Comparison of ENCODE assay signal across 12 cellular contexts in the genomic region with DNA sequence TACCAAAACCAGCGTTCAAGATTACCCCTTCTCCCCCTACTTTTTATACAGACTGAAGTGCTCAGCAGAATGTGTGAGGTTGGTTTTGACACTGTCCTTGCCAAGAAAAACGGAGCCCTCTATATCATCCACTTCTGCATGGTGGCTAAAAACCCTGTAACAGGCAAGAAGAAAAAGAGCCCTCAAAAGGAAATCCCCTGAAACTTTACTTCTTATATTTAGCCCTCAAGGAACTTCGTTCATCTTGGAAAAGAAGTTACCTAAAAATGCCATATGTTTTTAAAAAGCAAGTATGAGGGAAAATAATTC.
DNase-seq lines count a peak whose midpoint lies in the region; TF ChIP-seq lines count a peak whose summit lies in the region.
"Had no signal": no experiment of that assay in that cellular context is flagged by ENCODE, and none has a peak within 500 bp of the region (broad histone marks: within the 10 kb centered on the region; RNA-seq: fewer than 3 reads in every experiment).

No MANE protein-coding gene starts in this region.

- H3K27ac ChIP-seq in HEK293 (ENCODE audit: extremely low read depth, low read depth, low read length) (no peak overlapping the region), fibroblast of lung (ENCODE audit: insufficient read depth, low read length) (peak overlapping the region; percentile 81)
- H3K27ac ChIP-seq: VCaP had no signal

- H3K79me2 ChIP-seq in fibroblast of lung (ENCODE audit: control insufficient read depth, insufficient read depth, low read length), result peaks cover 54% of the 10 kb centered on the region

- H3K4me3 ChIP-seq in HEK293 (ENCODE audit: low read depth, low read length) (no peak overlapping the region), WI38 (ENCODE audit: low read depth, low read length) (0 out of 2 replicates have a peak overlapping the region, but pooled peaks have one; percentile 7), fibroblast of lung (replicated peaks in 1 of 4; ENCODE audit: control extremely low read depth in 1 of 4, insufficient read depth in 1 of 4, low read depth in 3 of 4, low read length in 4 of 4) (peak overlapping the region in 2 of 4 experiments; percentile 37 to 43), skeletal muscle satellite cell (ENCODE audit: low read length) (no peak overlapping the region)

- peaks cover 6% of the 10 kb centered on the region for H3K4me1 ChIP-seq in HEK293 (ENCODE audit: control insufficient read depth, insufficient read depth, low read length)
- peaks cover 36% of the 10 kb centered on the region for H3K4me1 ChIP-seq in fibroblast of lung (ENCODE audit: control insufficient read depth, extremely low read depth, insufficient read depth, low read length)
- H3K4me1 ChIP-seq in skeletal muscle satellite cell (ENCODE audit: control insufficient read depth, insufficient read depth, low read length), result peaks cover 50% of the 10 kb centered on the region

- no peaks in the 10 kb centered on the region for H4K20me1 ChIP-seq in fibroblast of lung (ENCODE audit: control insufficient read depth, extremely low read depth, insufficient read depth, low read length)

- TF ChIP-seq CTCF in HEK293 (tag by site-specific recombination; IDR thresholded peaks at IDR 0.05), result no peak
- TF ChIP-seq CTCF in WI38 (IDR thresholded peaks at IDR 0.05; ENCODE audit: low read depth, low read length), result no peak
- TF ChIP-seq CTCF in fibroblast of lung (conservative IDR thresholded peaks at IDR 0.05 in 1 of 2, IDR thresholded peaks at IDR 0.05 in 1 of 2; ENCODE audit: low read depth in 1 of 2, low read length in 2 of 2), result no peak

- POLR2A ChIA-PET in HEK293 (lab: Yijun Ruan, JAX), result no interaction called here

- H3K27me3 ChIP-seq in fibroblast of lung (ENCODE audit: control insufficient read depth, insufficient read depth, low read length) (no peaks in the 10 kb centered on the region), skeletal muscle satellite cell (ENCODE audit: control insufficient read depth, insufficient read depth, low read length) (no peaks in the 10 kb centered on the region)

- H3K9me3 ChIP-seq in HEK293 (ENCODE audit: control insufficient read depth, insufficient read depth, low read depth, low read length), result no peaks in the 10 kb centered on the region
- no peaks in the 10 kb centered on the region for H3K9me3 ChIP-seq in fibroblast of lung (ENCODE audit: control insufficient read depth, insufficient read depth, low read depth, low read length)
- H3K9me3 ChIP-seq in skeletal muscle satellite cell (replicated peaks; ENCODE audit: low read length), result no peaks in the 10 kb centered on the region

- H3K4me2 ChIP-seq in fibroblast of lung (ENCODE audit: extremely low read depth, insufficient read depth, low read length), result peak overlapping the region; percentile 88
- H3K4me2 ChIP-seq in skeletal muscle satellite cell (ENCODE audit: low read length), result peak overlapping the region; percentile 25

- CTCF ChIA-PET in HEK293 (lab: Yijun Ruan, JAX), result interaction anchor here (1.7 kb wide), 1 partner anchor 41 kb away, joined by 3 read pairs; no protein-coding TSS in a partner anchor

- no peaks in the 10 kb centered on the region; a peak in 1 of 3 replicates for H3K36me3 ChIP-seq in HEK293 (ENCODE audit: control insufficient read depth in 2 of 2, insufficient read depth in 1 of 2, low read length in 2 of 2)
- no peaks in the 10 kb centered on the region for H3K36me3 ChIP-seq in fibroblast of lung (ENCODE audit: control insufficient read depth, insufficient read depth, low read length)
- H3K36me3 ChIP-seq in skeletal muscle satellite cell (ENCODE audit: insufficient read depth, low read length), result peaks cover 4% of the 10 kb centered on the region

- H3K9ac ChIP-seq in fibroblast of lung (ENCODE audit: insufficient read depth, low read length) (peak overlapping the region; percentile 33), skeletal muscle satellite cell (ENCODE audit: low read depth, low read length) (peak overlapping the region; percentile 78)

- DNase-seq in fibroblast of lung (ENCODE audit: low read depth in 2 of 2), result no peak
- no peak for DNase-seq in AG08396 (ENCODE audit: low spot score)
- DNase-seq in 8988T, result no peak
- DNase-seq in EL, result no peak
- DNase-seq in GM19240 (ENCODE audit: insufficient read length, low spot score), result no peak
- DNase-seq: DMS 273 treated with DMSO at 0.1 percent for 48 hours, NCI-H524, SHP77 had no signal

- H2AFZ ChIP-seq in fibroblast of lung (ENCODE audit: low read length), result no peak overlapping the region

TF ChIP-seq in HEK293, 187 proteins besides CTCF, POLR2A, EP300 and RAD21:
- TF ChIP-seq KLF9 (tag by site-specific recombination; IDR thresholded peaks at IDR 0.05; ENCODE audit: low read depth), result no peak
- peak; percentile 29; the same call in 1 of the 2 replicates for TF ChIP-seq ZBTB20 (tag by site-specific recombination; IDR thresholded peaks at IDR 0.05)
TF ChIP-seq in HEK293: peak in this region for 1.
